Comparison of ENCODE assay signal across 28 cellular contexts in genomic region chr15:73932381-73933191, GRCh38. TPM values are rescaled to one million over a fixed set of nuclear protein-coding genes. Genes with fewer than 3 reads are reported as not detected.
DNase-seq lines count a peak whose midpoint lies in the region; ATAC-seq and TF ChIP-seq lines count a peak whose summit lies in the region.
"Had no signal": no experiment of that assay in that cellular context is flagged by ENCODE, and none has a peak within 500 bp of the region (broad histone marks: within the 10 kb centered on the region; RNA-seq: fewer than 3 reads in every experiment).

No MANE protein-coding gene starts in this region.

- no peak for ATAC-seq in heart right ventricle
- no peak for ATAC-seq in thoracic aorta (ENCODE audit: insufficient number of reproducible peaks, low FRiP score, low read depth)
- ATAC-seq: A549; activated T-cell treated with anti-CD3 and anti-CD28 coated beads, Interleukin-2, amount 50 U/mL, for 72 hours had no signal

- peak overlapping the region; percentile 72 for H3K27ac ChIP-seq in left ventricle myocardium inferior (replicated peaks)
- peak overlapping the region in 4 of 10 donors; percentile 5 to 95 (median 46) for H3K27ac ChIP-seq in heart right ventricle
- peak overlapping the region; percentile 52 to 97 for H3K27ac ChIP-seq in thoracic aorta
- no peak overlapping the region for H3K27ac ChIP-seq in vagina
- H3K27ac ChIP-seq: A549, esophagus squamous epithelium, parathyroid adenoma had no signal

- H3K9me3 ChIP-seq in left ventricle myocardium inferior (replicated peaks) (no peaks in the 10 kb centered on the region), heart right ventricle (no peaks in the 10 kb centered on the region), adipocyte (ENCODE audit: control insufficient read depth, low read length) (no peaks in the 10 kb centered on the region), thoracic aorta (no peaks in the 10 kb centered on the region), vagina (no peaks in the 10 kb centered on the region)
- H3K9me3 ChIP-seq: A549, esophagus squamous epithelium, sigmoid colon had no signal

- H3K36me3 ChIP-seq in left ventricle myocardium inferior (no peaks in the 10 kb centered on the region), heart right ventricle (no peaks in the 10 kb centered on the region), adipocyte (ENCODE audit: control insufficient read depth, insufficient read depth, low read length, severe bottlenecking) (no peaks in the 10 kb centered on the region), thoracic aorta (no peaks in the 10 kb centered on the region), vagina (no peaks in the 10 kb centered on the region)
- H3K36me3 ChIP-seq: esophagus squamous epithelium, sigmoid colon had no signal

- H3K4me1 ChIP-seq in left ventricle myocardium inferior = peaks cover 66% of the 10 kb centered on the region
- H3K4me1 ChIP-seq in heart right ventricle = peaks cover 6 to 93% (median 50%) of the 10 kb centered on the region in 9 donors
- peaks cover 66% of the 10 kb centered on the region for H3K4me1 ChIP-seq in adipocyte (ENCODE audit: control insufficient read depth, insufficient read depth, low read length)
- peaks cover 48 to 83% of the 10 kb centered on the region in 2 donors for H3K4me1 ChIP-seq in thoracic aorta (ENCODE audit: control insufficient read depth in 1 of 2, low read depth in 2 of 2)
- H3K4me1 ChIP-seq in vagina = peaks cover 53% of the 10 kb centered on the region

- 57 to 61% methylated on average over 6 of the region's 6 CpGs for WGBS in heart right ventricle, 2 donors

- DNase-seq in left ventricle myocardium inferior (no peak), heart right ventricle (no peak), adipocyte (ENCODE audit: low read depth) (no peak), fibroblast of the aortic adventitia (ENCODE audit: low read depth) (peak; percentile 32), thoracic aorta (ENCODE audit: low spot score) (no peak), nucleus accumbens (lab: John Stamatoyannopoulos, UW) (no peak), vagina (ENCODE audit: extremely low spot score in 2 of 2) (no peak), DMS79 treated with DMSO at 0.1 percent for 48 hours (lab: John Stamatoyannopoulos, UW) (no peak)
- DNase-seq: activated CD4-positive, alpha-beta T cell treated with anti-CD3 and anti-CD28 coated beads, Interleukin-2, amount 10 ng/mL, durations not matched to agents 24 days and 14 days; activated naive CD4-positive, alpha-beta T cell treated with anti-CD3 and anti-CD28 coated beads for 36 hours; activated T-cell treated with anti-CD3 and anti-CD28 coated beads, Interleukin-2, amount 50 U/mL, for 72 hours; effector memory CD4-positive, alpha-beta T cell; esophagus squamous epithelium; GOT3; KBM-7; naive B cell; NCI-H1694; NCI-H748 treated with DMSO at 0.1 percent for 48 hours; OCI-M1; SHP77 treated with DMSO at 0.1 percent for 48 hours; sigmoid colon had no signal

- H3K9ac ChIP-seq in adipocyte (ENCODE audit: low read length) = peak overlapping the region; percentile 33
- H3K9ac ChIP-seq: parathyroid adenoma had no signal

- no peak overlapping the region for H3K4me3 ChIP-seq in left ventricle myocardium inferior
- H3K4me3 ChIP-seq in heart right ventricle = no peak overlapping the region
- H3K4me3 ChIP-seq in adipocyte (ENCODE audit: low read length) = no peak overlapping the region
- H3K4me3 ChIP-seq in fibroblast of the aortic adventitia (ENCODE audit: low read depth, low read length) = no peak overlapping the region
- no peak overlapping the region for H3K4me3 ChIP-seq in thoracic aorta
- H3K4me3 ChIP-seq in vagina = no peak overlapping the region
- H3K4me3 ChIP-seq: A549, esophagus squamous epithelium, sigmoid colon had no signal

- intact Hi-C loops in left ventricle myocardium inferior (cut with micrococcal nuclease) = no loop called here
- intact Hi-C loops in heart right ventricle (cut with DNase I) = no loop called here
- intact Hi-C loops in vagina (cut with DNase I) = no loop called here

- peaks cover 26% of the 10 kb centered on the region for H3K27me3 ChIP-seq in left ventricle myocardium inferior (ENCODE audit: low read depth)
- peaks cover 0 to 16% (median 3%) of the 10 kb centered on the region in 7 donors for H3K27me3 ChIP-seq in heart right ventricle
- H3K27me3 ChIP-seq in adipocyte (replicated peaks; ENCODE audit: control insufficient read depth, insufficient read depth, low read length) = no peaks in the 10 kb centered on the region
- H3K27me3 ChIP-seq in thoracic aorta (replicated peaks; ENCODE audit: insufficient read depth) = no peaks in the 10 kb centered on the region
- no peaks in the 10 kb centered on the region for H3K27me3 ChIP-seq in vagina
- H3K27me3 ChIP-seq: sigmoid colon had no signal

- TF ChIP-seq CTCF in left ventricle myocardium inferior (IDR thresholded peaks at IDR 0.05; ENCODE audit: borderline replicate concordance) = no peak
- no peak for TF ChIP-seq CTCF in heart right ventricle (IDR thresholded peaks at IDR 0.05)
- TF ChIP-seq CTCF in fibroblast of the aortic adventitia (IDR thresholded peaks at IDR 0.05; ENCODE audit: insufficient read depth, low read length) = no peak
- no peak for TF ChIP-seq CTCF in thoracic aorta (IDR thresholded peaks at IDR 0.05)
- TF ChIP-seq CTCF in vagina (IDR thresholded peaks at IDR 0.05) = no peak

- TF ChIP-seq POLR2A in vagina (IDR thresholded peaks at IDR 0.05) = no peak

RNA-seq across cellular contexts. Expression of gene LOXL1, which starts 6.3 kb away (rescaled TPM):
- total RNA-seq in left ventricle myocardium inferior (31.9 TPM), heart right ventricle (10 to 100 TPM; 11.2 to 60.2 (median 26.3) TPM), fibroblast of the aortic adventitia (ENCODE audit: low replicate concordance) (53.4 and 176 TPM in 2 replicates), thoracic aorta (100 to 1,000 TPM; 164 to 321 TPM), vagina (29.0 TPM)
- polyA plus RNA-seq in heart right ventricle = 10 to 100 TPM; 41.4 to 66.6 TPM

RNA-seq across cellular contexts. Expression of gene TBC1D21, which starts 59.2 kb away (rescaled TPM):
- total RNA-seq in left ventricle myocardium inferior (not detected), heart right ventricle (not detected), fibroblast of the aortic adventitia (ENCODE audit: low replicate concordance) (not detected in 2 replicates), thoracic aorta (not detected), vagina (not detected)
- not detected for polyA plus RNA-seq in heart right ventricle
- total RNA-seq: activated CD4-positive, alpha-beta T cell treated with anti-CD3 and anti-CD28 coated beads, Interleukin-2, amount 10 ng/mL, durations not matched to agents 24 days and 14 days; activated naive CD4-positive, alpha-beta T cell treated with anti-CD3 and anti-CD28 coated beads for 36 hours; activated T-cell treated with anti-CD3 and anti-CD28 coated beads, Interleukin-2, amount 50 U/mL, for 72 hours; aorta; cerebellum; esophagus squamous epithelium; kidney epithelial cell; sigmoid colon; urinary bladder had no signal
- polyA plus RNA-seq: A549, aorta, BJ, sigmoid colon, urinary bladder had no signal

RNA-seq across cellular contexts. Expression of gene STOML1, which starts 59.5 kb away (rescaled TPM):
- total RNA-seq in left ventricle myocardium inferior (26.1 TPM), heart right ventricle (10 to 100 TPM; 21.1 to 38.4 (median 27.2) TPM), fibroblast of the aortic adventitia (ENCODE audit: low replicate concordance) (6.8 and 19.0 TPM in 2 replicates), thoracic aorta (10 to 100 TPM; 23.6 to 37.9 TPM), vagina (15.0 TPM)
- 10 to 100 TPM; 33.1 to 35.0 TPM for polyA plus RNA-seq in heart right ventricle
